8 cellular contexts compared by ENCODE assay signal in the genomic region with DNA sequence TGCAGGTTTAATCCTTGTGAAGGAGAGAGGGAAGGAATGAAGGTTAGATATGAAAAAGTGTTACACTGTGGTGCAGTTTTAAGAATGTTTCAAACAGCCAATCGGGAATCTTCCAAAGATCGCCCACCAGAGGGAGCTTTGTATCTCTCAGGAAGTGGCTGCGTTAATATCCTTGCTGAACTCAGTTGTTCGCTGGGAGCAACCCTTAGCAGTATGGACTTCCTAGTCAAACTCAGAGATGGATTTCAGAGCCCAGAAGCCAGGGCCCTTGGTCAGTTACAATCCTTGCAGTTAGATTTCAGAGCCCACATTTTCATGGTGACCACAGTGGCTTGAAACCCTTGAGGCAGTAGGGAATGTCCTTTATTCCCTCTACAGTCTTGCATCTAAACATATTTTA.
DNase-seq lines count a peak whose midpoint lies in the region; ATAC-seq lines count a peak whose summit lies in the region.

No MANE protein-coding gene starts in this region.

- H3K36me3 ChIP-seq in GM23248 (ENCODE audit: low read depth), result no peaks in the 10 kb centered on the region

- H3K4me3 ChIP-seq in GM23248, result no peak overlapping the region

- no peak overlapping the region for H3K9ac ChIP-seq in GM23248

- intact Hi-C loops in cardiac septum (cut with DNase I), result no loop called here

- no peak for ATAC-seq in HG02798 (IDR thresholded peaks at IDR 0.05; ENCODE audit: poor library complexity, unreplicated experiment)

- no peaks in the 10 kb centered on the region for H3K27me3 ChIP-seq in GM23248 (replicated peaks; ENCODE audit: insufficient read depth)

- H3K27ac ChIP-seq in GM23248, result no peak overlapping the region

- 9 to 12% methylated on average over 4 of the region's 4 CpGs for WGBS in GM23248 (ENCODE audit: low coverage in 1 of 2, low lambda C conversion rate in 2 of 2, missing lambda C conversion rate in 2 of 2), 2 experiments

- in situ Hi-C loops in GM23248 (cut with MboI), result no loop called here

- H3F3A ChIP-seq in GM23248 (ENCODE audit: insufficient read depth), result no peaks in the 10 kb centered on the region

- H2AFZ ChIP-seq in GM23248, result peak overlapping the region; percentile 70

- H4K20me1 ChIP-seq in GM23248 (ENCODE audit: insufficient read depth), result no peaks in the 10 kb centered on the region

- H3K4me2 ChIP-seq in GM23248 (ENCODE audit: unreplicated experiment), result no peak overlapping the region

- H3K9me2 ChIP-seq in GM23248 (ENCODE audit: insufficient read depth), result no peaks in the 10 kb centered on the region

- DNase-seq in AG20443 (ENCODE audit: low spot score), result peak; percentile 66
- peak; percentile 84 for DNase-seq in GM23248
- DNase-seq in NCI-H748 treated with DMSO at 0.1 percent for 48 hours (lab: John Stamatoyannopoulos, UW), result peak; percentile 49
- peak; percentile 48 for DNase-seq in dedifferentiated amniotic fluid mesenchymal stem cell (ENCODE audit: extremely low spot score)
- DNase-seq in midbrain (lab: John Stamatoyannopoulos, UW), result peak; percentile 42
- DNase-seq in GM19240 (ENCODE audit: insufficient read length, low spot score), result no peak
- DNase-seq in cardiac septum (ENCODE audit: low spot score), result no peak

- H3K9me3 ChIP-seq in GM23248 (ENCODE audit: low read depth), result no peaks in the 10 kb centered on the region

- peaks cover 14% of the 10 kb centered on the region; the same call in 1 of the 2 replicates for H3K4me1 ChIP-seq in GM23248 (ENCODE audit: insufficient read depth)

- peaks cover 4% of the 10 kb centered on the region; the same call in 1 of the 2 replicates for H3K79me2 ChIP-seq in GM23248 (ENCODE audit: insufficient read depth)

Comparison
In these comparisons a context has a peak if more than half of its experiments do, and no peak if none do; other contexts are left out.
1. DNase-seq: peak in AG20443 (single experiment), GM23248 (single experiment), NCI-H748 treated with DMSO at 0.1 percent for 48 hours (single experiment), dedifferentiated amniotic fluid mesenchymal stem cell (single experiment) and midbrain (single experiment); none in GM19240 (single experiment) and cardiac septum (single experiment).